7 cellular contexts compared by ENCODE assay signal in the genomic region with DNA sequence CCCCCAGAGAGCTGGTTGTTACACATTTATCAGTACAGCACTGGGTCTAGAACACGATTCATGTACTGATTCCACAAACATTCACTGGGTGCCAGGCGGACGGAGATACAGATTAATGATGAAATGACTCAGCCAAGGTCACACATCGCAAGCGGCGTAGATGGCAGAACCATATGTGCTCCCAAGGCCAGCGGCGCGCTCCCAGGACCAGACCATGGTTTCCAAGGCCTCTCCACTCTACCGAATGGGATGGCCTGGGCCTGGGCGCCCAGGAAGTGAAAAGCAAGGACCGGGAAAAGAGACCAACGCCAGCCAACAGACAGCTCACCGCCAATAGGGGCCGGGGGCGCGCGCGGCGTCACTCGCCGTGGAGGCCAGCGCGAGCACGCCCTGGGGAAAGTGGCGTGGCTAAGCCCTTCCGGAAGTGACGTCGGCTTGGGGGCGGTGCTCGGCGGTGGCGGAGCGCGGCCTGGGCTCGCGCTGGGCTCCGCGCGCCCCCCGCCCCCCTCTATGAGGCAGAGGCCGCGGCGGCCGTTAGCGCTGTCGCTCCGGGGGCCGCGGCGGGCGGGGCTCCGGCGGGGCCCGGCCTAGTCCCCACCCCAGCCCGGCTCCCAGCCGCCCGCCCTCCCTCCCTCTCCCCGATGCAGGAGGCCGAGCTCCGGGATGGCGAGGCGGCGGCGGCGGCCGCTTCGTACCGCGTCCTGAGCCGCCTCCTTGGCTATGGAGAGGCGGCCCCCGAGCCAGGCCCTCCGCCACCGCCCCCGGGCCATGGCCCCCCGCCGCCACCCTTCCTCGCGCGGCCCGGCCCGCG.
A peak's percentile ranks its signal among the peaks of the same experiment; 100 is the strongest.
DNase-seq lines count a peak whose midpoint lies in the region; ATAC-seq, FAIRE-seq and TF ChIP-seq lines count a peak whose summit lies in the region.

A gene with protein sequence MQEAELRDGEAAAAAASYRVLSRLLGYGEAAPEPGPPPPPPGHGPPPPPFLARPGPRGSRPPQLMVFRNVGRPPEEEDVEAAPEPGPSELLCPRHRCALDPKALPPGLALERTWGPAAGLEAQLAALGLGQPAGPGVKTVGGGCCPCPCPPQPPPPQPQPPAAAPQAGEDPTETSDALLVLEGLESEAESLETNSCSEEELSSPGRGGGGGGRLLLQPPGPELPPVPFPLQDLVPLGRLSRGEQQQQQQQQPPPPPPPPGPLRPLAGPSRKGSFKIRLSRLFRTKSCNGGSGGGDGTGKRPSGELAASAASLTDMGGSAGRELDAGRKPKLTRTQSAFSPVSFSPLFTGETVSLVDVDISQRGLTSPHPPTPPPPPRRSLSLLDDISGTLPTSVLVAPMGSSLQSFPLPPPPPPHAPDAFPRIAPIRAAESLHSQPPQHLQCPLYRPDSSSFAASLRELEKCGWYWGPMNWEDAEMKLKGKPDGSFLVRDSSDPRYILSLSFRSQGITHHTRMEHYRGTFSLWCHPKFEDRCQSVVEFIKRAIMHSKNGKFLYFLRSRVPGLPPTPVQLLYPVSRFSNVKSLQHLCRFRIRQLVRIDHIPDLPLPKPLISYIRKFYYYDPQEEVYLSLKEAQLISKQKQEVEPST (plus strand): TSS at position 433 of the 811 bp plus-strand sequence. CDS start 209 bp downstream, at position 642.

- no peak for TF ChIP-seq CTCF in retinal pigment epithelial cell (conservative IDR thresholded peaks at IDR 0.05; ENCODE audit: low read depth, low read length)

- H3K4me3 ChIP-seq in retinal pigment epithelial cell (ENCODE audit: low read length): peak within 1 kb of the TSS; percentile 69

- peak; percentile 80 for ATAC-seq in HG02973 (IDR thresholded peaks at IDR 0.05; ENCODE audit: unreplicated experiment)

- no peak for FAIRE-seq in GM18507 (lab: Jason Lieb, UNC)

- DNase-seq in GM18507 (ENCODE audit: extremely low spot score, insufficient read length, low read depth) (peak; percentile 89), NCI-H2029 (lab: John Stamatoyannopoulos, UW) (peak; percentile 86), T-helper 9 cell (peak; percentile 95), astrocyte of the hippocampus (ENCODE audit: low read depth, low spot score) (peak; percentile 98), hypothalamus (lab: John Stamatoyannopoulos, UW) (peak; percentile 48 to 95 (median 86)), retinal pigment epithelial cell (ENCODE audit: low read depth) (peak; percentile 60)

Comparison
In these comparisons a context has a peak if more than half of its experiments do, and no peak if none do; other contexts are left out.
1. Peak in every context shown above with its lines: DNase-seq, ATAC-seq and H3K4me3 ChIP-seq.